In the genomic region with DNA sequence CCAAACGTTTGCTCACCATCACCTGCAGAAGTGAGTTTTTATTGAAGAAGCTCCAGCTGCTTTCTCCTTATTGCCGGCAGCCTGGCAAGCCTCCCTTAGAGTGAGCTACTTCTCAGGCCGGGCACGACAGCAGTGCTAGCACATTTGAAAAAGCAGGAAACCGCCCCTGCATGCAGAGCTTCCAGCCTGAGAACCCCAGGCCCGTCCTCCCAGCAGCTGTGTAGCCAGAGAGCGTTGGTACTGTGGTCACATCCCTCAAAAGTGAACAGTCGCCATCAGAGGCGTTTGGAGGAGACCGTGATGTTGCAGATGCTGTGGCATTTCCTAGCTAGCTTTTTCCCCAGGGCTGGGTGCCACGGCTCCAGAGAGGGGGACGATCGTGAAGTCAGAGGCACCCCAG, we compare ENCODE assay signal across 9 cellular contexts. TPM values are rescaled to one million over a fixed set of nuclear protein-coding genes. Genes with fewer than 3 reads are reported as not detected.
DNase-seq lines count a peak whose midpoint lies in the region; ATAC-seq and TF ChIP-seq lines count a peak whose summit lies in the region.
"Had no signal": no experiment of that assay in that cellular context is flagged by ENCODE, and none has a peak within 500 bp of the region (broad histone marks: within the 10 kb centered on the region; RNA-seq: fewer than 3 reads in every experiment).

No MANE protein-coding gene starts in this region.

- CTCF ChIA-PET in BJ (lab: Yijun Ruan, JAX) (interaction anchor here (0.7 to 4.7 kb wide), 9 partner anchors 9 to 270 kb away, joined by 3 to 40 read pairs (median 3); no protein-coding TSS in a partner anchor), T-cell (lab: Charles Lee) (interaction anchor here (0.6 to 1.4 kb wide), 9 partner anchors 9 to 1229 kb away, joined by 3 to 5 read pairs (median 3); no protein-coding TSS in a partner anchor)

- H2AK5ac ChIP-seq in neuronal stem cell (ENCODE audit: low read depth, low read length), result no peak overlapping the region
- no peak overlapping the region for H2AK5ac ChIP-seq in mesendoderm (ENCODE audit: low read length)

- no peak overlapping the region for H2BK120ac ChIP-seq in neuronal stem cell (ENCODE audit: low read depth, low read length)
- H2BK120ac ChIP-seq in mesendoderm (ENCODE audit: low read depth, low read length), result no peak overlapping the region

- no peak overlapping the region for H3K9ac ChIP-seq in neuronal stem cell (ENCODE audit: low read depth, low read length, poor library complexity)
- H3K9ac ChIP-seq in mesendoderm (ENCODE audit: low read length), result no peak overlapping the region

- H3K9me3 Mint-ChIP-seq in T-cell, result no peaks in the 10 kb centered on the region
- H3K9me3 Mint-ChIP-seq in natural killer cell treated with Interleukin-12 subunit alpha and Interleukin-12 subunit beta and Interleukin-15 and Interleukin-18, amount 100 ng/mL, for 72 hours, result no peaks in the 10 kb centered on the region

- no peaks in the 10 kb centered on the region for H3K9me3 ChIP-seq in neuronal stem cell (replicated peaks in 1 of 2; ENCODE audit: control insufficient read depth in 2 of 2, insufficient read depth in 1 of 2, low read depth in 1 of 2, low read length in 2 of 2)

- H3K79me1 ChIP-seq in neuronal stem cell (ENCODE audit: low read depth, low read length), result peaks cover 2% of the 10 kb centered on the region
- H3K79me1 ChIP-seq in mesendoderm (ENCODE audit: low read length), result peaks cover 13% of the 10 kb centered on the region

- H3K23ac ChIP-seq in neuronal stem cell (ENCODE audit: low read depth, low read length, poor library complexity) (no peak overlapping the region), mesendoderm (ENCODE audit: low read length) (no peak overlapping the region)

- H3K36me3 ChIP-seq in BJ (ENCODE audit: control insufficient read depth, insufficient read depth, low read length), result no peaks in the 10 kb centered on the region
- peaks cover 0 to 4% of the 10 kb centered on the region in 2 donors for H3K36me3 ChIP-seq in neuronal stem cell (replicated peaks in 1 of 2; ENCODE audit: control insufficient read depth in 2 of 2, insufficient read depth in 2 of 2, low read length in 2 of 2)
- no peaks in the 10 kb centered on the region for H3K36me3 ChIP-seq in mesendoderm (ENCODE audit: control insufficient read depth, insufficient read depth, low read length)

- no peaks in the 10 kb centered on the region for H3K27me3 ChIP-seq in BJ (ENCODE audit: control insufficient read depth, insufficient read depth, low read length)
- no peaks in the 10 kb centered on the region for H3K27me3 ChIP-seq in dorsolateral prefrontal cortex
- no peaks in the 10 kb centered on the region for H3K27me3 ChIP-seq in neuronal stem cell (ENCODE audit: control insufficient read depth in 3 of 3, insufficient read depth in 3 of 3, low read depth in 1 of 3, low read length in 3 of 3)
- no peaks in the 10 kb centered on the region for H3K27me3 ChIP-seq in mesendoderm (ENCODE audit: insufficient read depth, low read length, poor library complexity)

- no peak overlapping the region for H3K4ac ChIP-seq in neuronal stem cell (ENCODE audit: low read length)
- no peak overlapping the region for H3K4ac ChIP-seq in mesendoderm (ENCODE audit: low read depth, low read length)

- peaks cover 7% of the 10 kb centered on the region for H3K79me2 ChIP-seq in mesendoderm (ENCODE audit: control insufficient read depth, insufficient read depth, low read length)

- H3K4me2 ChIP-seq in neuronal stem cell (ENCODE audit: insufficient read depth, low read length, poor library complexity, severe bottlenecking), result no peak overlapping the region
- no peak overlapping the region for H3K4me2 ChIP-seq in mesendoderm (ENCODE audit: low read length)

- intact Hi-C loops in dorsolateral prefrontal cortex (cut with DNase I), result loop anchor here in 1 of 2 donors (10.0 kb wide), 1 partner anchor 147 kb away; no protein-coding TSS in a partner anchor

- H3K4me3 Mint-ChIP-seq in T-cell, result peak overlapping the region; percentile 28 to 70 (median 62)
- no peak overlapping the region for H3K4me3 Mint-ChIP-seq in natural killer cell treated with Interleukin-12 subunit alpha and Interleukin-12 subunit beta and Interleukin-15 and Interleukin-18, amount 100 ng/mL, for 72 hours

- H2BK15ac ChIP-seq in neuronal stem cell (ENCODE audit: low read length), result no peak overlapping the region
- no peak overlapping the region for H2BK15ac ChIP-seq in mesendoderm (replicated peaks; ENCODE audit: low read depth)

- H4K8ac ChIP-seq in neuronal stem cell (ENCODE audit: low read depth, low read length) (no peak overlapping the region), mesendoderm (ENCODE audit: low read depth, low read length) (no peak overlapping the region)

- H3K14ac ChIP-seq in neuronal stem cell (ENCODE audit: low read length), result peak overlapping the region; percentile 31

- POLR2A ChIA-PET in BJ (lab: Charles Lee) (interaction anchor here (0.6 kb wide), 1 partner anchor 648 kb away, joined by 20 read pairs; no protein-coding TSS in a partner anchor), T-cell (lab: Charles Lee) (interaction anchor here in 1 of 2 donors (0.7 kb wide), 1 partner anchor 148 kb away, joined by 4 read pairs; no protein-coding TSS in a partner anchor)

- H4K5ac ChIP-seq in mesendoderm (ENCODE audit: low read length), result no peak overlapping the region

- no peak overlapping the region for H4K91ac ChIP-seq in neuronal stem cell (ENCODE audit: low read depth, low read length, poor library complexity)

- peak overlapping the region; percentile 36 for H3K4me3 ChIP-seq in BJ (ENCODE audit: low read depth, low read length)
- peak overlapping the region; percentile 31 to 77 (median 63) for H3K4me3 ChIP-seq in dorsolateral prefrontal cortex
- peak overlapping the region in 1 of 2 donors; percentile 30 for H3K4me3 ChIP-seq in neuronal stem cell (ENCODE audit: low read length in 2 of 2)
- H3K4me3 ChIP-seq in mesendoderm (ENCODE audit: low read length), result no peak overlapping the region

- H2BK12ac ChIP-seq in neuronal stem cell (ENCODE audit: low read length), result no peak overlapping the region

- no peak for DNase-seq in BJ (ENCODE audit: low read depth)
- DNase-seq in T-cell, result no peak
- peak in 5 of 10 donors; percentile 45 to 68 (median 59) for DNase-seq in dorsolateral prefrontal cortex
- no peak for DNase-seq in neuronal stem cell (ENCODE audit: low spot score)
- no peak for DNase-seq in mesendoderm
- DNase-seq in T1000 (lab: John Stamatoyannopoulos, UW), result no peak
- no peak for DNase-seq in natural killer cell treated with Interleukin-12 subunit alpha and Interleukin-12 subunit beta and Interleukin-15 and Interleukin-18, amount 100 ng/mL, for 72 hours (ENCODE audit: low spot score)
- no peak for DNase-seq in GF-D8 (lab: John Stamatoyannopoulos, UW)
- DNase-seq: RPMI8226 had no signal

- H3K18ac ChIP-seq in neuronal stem cell (ENCODE audit: low read length), result no peak overlapping the region
- H3K18ac ChIP-seq in mesendoderm (ENCODE audit: low read length), result no peak overlapping the region

- peaks cover 6% of the 10 kb centered on the region for H3K36me3 Mint-ChIP-seq in T-cell
- peaks cover 7% of the 10 kb centered on the region for H3K36me3 Mint-ChIP-seq in natural killer cell treated with Interleukin-12 subunit alpha and Interleukin-12 subunit beta and Interleukin-15 and Interleukin-18, amount 100 ng/mL, for 72 hours

- H3K56ac ChIP-seq in mesendoderm (ENCODE audit: low read length), result no peak overlapping the region

- H3K27ac ChIP-seq in dorsolateral prefrontal cortex (peak overlapping the region in 58 of 59 donors; percentile 13 to 94 (median 84)), neuronal stem cell (replicated peaks; ENCODE audit: low read length) (no peak overlapping the region), mesendoderm (ENCODE audit: low read depth, low read length) (no peak overlapping the region)

- peak in 1 of 4 experiments; percentile 32 for ATAC-seq in T-cell (replicated peaks in 1 of 4)
- no peak for ATAC-seq in natural killer cell treated with Interleukin-12 subunit alpha and Interleukin-12 subunit beta and Interleukin-15 and Interleukin-18, amount 100 ng/mL, for 72 hours

- H2BK5ac ChIP-seq in neuronal stem cell (ENCODE audit: low read length), result no peak overlapping the region
- H2BK5ac ChIP-seq in mesendoderm (ENCODE audit: low read length), result no peak overlapping the region

- peaks cover 68 to 79% (median 79%) of the 10 kb centered on the region in 3 donors for H3K4me1 Mint-ChIP-seq in T-cell
- peaks cover 38 to 42% of the 10 kb centered on the region in 2 donors for H3K4me1 Mint-ChIP-seq in natural killer cell treated with Interleukin-12 subunit alpha and Interleukin-12 subunit beta and Interleukin-15 and Interleukin-18, amount 100 ng/mL, for 72 hours (ENCODE audit: low read depth in 2 of 2)

- peak overlapping the region; percentile 32 for H2AFZ ChIP-seq in neuronal stem cell (ENCODE audit: low read length)

- H3K4me1 ChIP-seq in neuronal stem cell (ENCODE audit: control insufficient read depth in 2 of 2, insufficient read depth in 1 of 2, low read depth in 1 of 2, low read length in 2 of 2), result peaks cover 13 to 36% of the 10 kb centered on the region in 2 donors
- no peaks in the 10 kb centered on the region for H3K4me1 ChIP-seq in mesendoderm (ENCODE audit: control insufficient read depth, low read depth, low read length)

- no CpG with 5 or more reads among the region's 13 CpGs for WGBS in neuronal stem cell (ENCODE audit: extremely low coverage in 2 of 2, insufficient read length in 2 of 2, insufficient replicate concordance in 1 of 2), 2 donors
- WGBS in mesendoderm (ENCODE audit: extremely low coverage, insufficient coverage, low lambda C conversion rate), result no CpG with 5 or more reads among the region's 13 CpGs

- TF ChIP-seq CTCF in BJ (IDR thresholded peaks at IDR 0.05; ENCODE audit: insufficient read depth, low read depth, low read length), result no peak
- no peak for TF ChIP-seq CTCF in dorsolateral prefrontal cortex (IDR thresholded peaks at IDR 0.05 in 54 of 56, conservative IDR thresholded peaks at IDR 0.05 in 2 of 56; ENCODE audit: low read depth in 1 of 56, partially characterized antibody in 56 of 56)

- H3K27me3 Mint-ChIP-seq in T-cell, result no peaks in the 10 kb centered on the region
- H3K27me3 Mint-ChIP-seq in natural killer cell treated with Interleukin-12 subunit alpha and Interleukin-12 subunit beta and Interleukin-15 and Interleukin-18, amount 100 ng/mL, for 72 hours, result no peaks in the 10 kb centered on the region

- peak overlapping the region; percentile 80 to 93 for H3K27ac Mint-ChIP-seq in T-cell
- peak overlapping the region in 1 of 2 donors; percentile 46 for H3K27ac Mint-ChIP-seq in natural killer cell treated with Interleukin-12 subunit alpha and Interleukin-12 subunit beta and Interleukin-15 and Interleukin-18, amount 100 ng/mL, for 72 hours

RNA-seq across cellular contexts. Expression of a gene that starts 23.5 kb away (rescaled TPM):
- polyA plus RNA-seq in BJ (2011; rRNA removed), result 10.2 and 12.9 TPM in 2 replicates
- polyA minus RNA-seq in BJ (2011; rRNA and poly(A)+ RNA removed), result 12.9 and 21.2 TPM in 2 replicates
- total RNA-seq in T-cell, result 10 to 100 TPM; 11.8 to 21.0 (median 17.3) TPM
- total RNA-seq in dorsolateral prefrontal cortex, result 10 to 100 TPM; 17.8 to 66.6 (median 35.3) TPM
- polyA plus RNA-seq in neuronal stem cell (2013, experiment 1 of 2), result 7.8 TPM
- polyA plus RNA-seq in neuronal stem cell (2013, experiment 2 of 2), result 7.4 TPM
- polyA plus RNA-seq in mesendoderm (2013, experiment 1 of 2), result 11.9 TPM
- 12.3 TPM for polyA plus RNA-seq in mesendoderm (2013, experiment 2 of 2)
- 10 to 100 TPM; 15.0 to 23.2 TPM for total RNA-seq in natural killer cell treated with Interleukin-12 subunit alpha and Interleukin-12 subunit beta and Interleukin-15 and Interleukin-18, amount 100 ng/mL, for 72 hours

RNA-seq across cellular contexts. Expression of a gene that starts 24.5 kb away (rescaled TPM):
- 8.2 and 10.6 TPM in 2 replicates for polyA plus RNA-seq in BJ (2011; rRNA removed)
- 5.4 and 8.1 TPM in 2 replicates for polyA minus RNA-seq in BJ (2011; rRNA and poly(A)+ RNA removed)
- total RNA-seq in T-cell (10 to 100 TPM; 11.6 to 14.9 (median 13.8) TPM), dorsolateral prefrontal cortex (10 to 100 TPM in 17 of 120 experiments, 1 to 10 TPM in 103; 3.4 to 14.7 (median 7.2) TPM)
- 6.9 TPM for polyA plus RNA-seq in neuronal stem cell (2013, experiment 1 of 2)
- 7.8 TPM for polyA plus RNA-seq in neuronal stem cell (2013, experiment 2 of 2)
- 5.7 TPM for polyA plus RNA-seq in mesendoderm (2013, experiment 1 of 2)
- 4.9 TPM for polyA plus RNA-seq in mesendoderm (2013, experiment 2 of 2)
- 10 to 100 TPM; 15.7 to 16.4 TPM for total RNA-seq in natural killer cell treated with Interleukin-12 subunit alpha and Interleukin-12 subunit beta and Interleukin-15 and Interleukin-18, amount 100 ng/mL, for 72 hours

RNA-seq across cellular contexts. Expression of a gene that starts 36.0 kb away (rescaled TPM):
- 59.7 and 91.9 TPM in 2 replicates for polyA plus RNA-seq in BJ (2011; rRNA removed)
- 35.4 and 59.8 TPM in 2 replicates for polyA minus RNA-seq in BJ (2011; rRNA and poly(A)+ RNA removed)
- total RNA-seq in T-cell, result 10 to 100 TPM; 60.2 to 91.7 (median 79.2) TPM
- total RNA-seq in dorsolateral prefrontal cortex, result 100 to 1,000 TPM in 43 of 120 experiments, 10 to 100 TPM in 77; 59.1 to 132 (median 93.5) TPM
- 19.0 TPM for polyA plus RNA-seq in neuronal stem cell (2013, experiment 1 of 2)
- 21.6 TPM for polyA plus RNA-seq in neuronal stem cell (2013, experiment 2 of 2)
- polyA plus RNA-seq in mesendoderm (2013, experiment 1 of 2), result 52.1 TPM
- polyA plus RNA-seq in mesendoderm (2013, experiment 2 of 2), result 53.5 TPM
- 100 to 1,000 TPM in 1 of 2 donors, 10 to 100 TPM in 1; 56.8 to 110 TPM for total RNA-seq in natural killer cell treated with Interleukin-12 subunit alpha and Interleukin-12 subunit beta and Interleukin-15 and Interleukin-18, amount 100 ng/mL, for 72 hours

RNA-seq across cellular contexts. Expression of a gene that starts 57.7 kb away (rescaled TPM):
- not detected in 2 replicates for polyA plus RNA-seq in BJ (2011; rRNA removed)
- polyA minus RNA-seq in BJ (2011; rRNA and poly(A)+ RNA removed), result not detected in 2 replicates
- not detected for total RNA-seq in T-cell
- 10 to 100 TPM in 1 of 120 experiments, 1 to 10 TPM in 18, under 1 TPM in 4, not detected in 97; 0.59 to 10.1 (median 1.4) TPM for total RNA-seq in dorsolateral prefrontal cortex
- 0.08 TPM for polyA plus RNA-seq in neuronal stem cell (2013, experiment 1 of 2)
- polyA plus RNA-seq in neuronal stem cell (2013, experiment 2 of 2), result 0.10 TPM
- polyA plus RNA-seq in mesendoderm (2013, experiment 1 of 2), result 0.58 TPM
- polyA plus RNA-seq in mesendoderm (2013, experiment 2 of 2), result 0.48 TPM
- not detected for total RNA-seq in natural killer cell treated with Interleukin-12 subunit alpha and Interleukin-12 subunit beta and Interleukin-15 and Interleukin-18, amount 100 ng/mL, for 72 hours

Comparison
In these comparisons a context has a peak if more than half of its experiments do, and no peak if none do; other contexts are left out.
1. H3K27ac ChIP-seq: peak in dorsolateral prefrontal cortex (58 of 59); none in neuronal stem cell (single experiment) and mesendoderm (single experiment).